9 cellular contexts compared by ENCODE assay signal in genomic region chr19:36797786-36798108, GRCh38. TPM values are rescaled to one million over a fixed set of nuclear protein-coding genes. Genes with fewer than 3 reads are reported as not detected.
DNase-seq lines count a peak whose midpoint lies in the region; ATAC-seq and TF ChIP-seq lines count a peak whose summit lies in the region.
"Had no signal": no experiment of that assay in that cellular context is flagged by ENCODE, and none has a peak within 500 bp of the region (broad histone marks: within the 10 kb centered on the region; RNA-seq: fewer than 3 reads in every experiment).

No MANE protein-coding gene starts in this region.

- H3K27me3 ChIP-seq in IMR-90 (ENCODE audit: control insufficient read depth, insufficient read depth, low read length) (no peaks in the 10 kb centered on the region), dorsolateral prefrontal cortex (no peaks in the 10 kb centered on the region)
- no peaks in the 10 kb centered on the region for H3K27me3 ChIP-seq in naive thymus-derived CD4-positive, alpha-beta T cell (ENCODE audit: control insufficient read depth in 2 of 2, insufficient read depth in 2 of 2, low read length in 2 of 2)

- H3K4me1 Mint-ChIP-seq in naive thymus-derived CD4-positive, alpha-beta T cell = peaks cover 0 to 28% (median 15%) of the 10 kb centered on the region in 7 donors

- H3K27ac ChIP-seq in IMR-90 (ENCODE audit: insufficient read depth, low read length) (no peak overlapping the region; the same call in 1 of the 2 replicates), dorsolateral prefrontal cortex (peak overlapping the region in 39 of 59 donors; percentile 12 to 87 (median 69))
- peak overlapping the region; percentile 79 for H3K27ac ChIP-seq in naive thymus-derived CD4-positive, alpha-beta T cell (ENCODE audit: low read depth, low read length)

- peak overlapping the region; percentile 59 for H3K4me2 ChIP-seq in IMR-90 (ENCODE audit: low read depth, low read length)

- H4K5ac ChIP-seq in IMR-90 (ENCODE audit: low read depth, low read length) = no peak overlapping the region; the same call in 1 of the 2 replicates

- H2BK5ac ChIP-seq in IMR-90 (ENCODE audit: low read depth, low read length, poor library complexity, severe bottlenecking) = no peak overlapping the region

- no peak overlapping the region for H2BK20ac ChIP-seq in IMR-90 (ENCODE audit: low read depth, low read length)

- H3K4me1 ChIP-seq in IMR-90 (ENCODE audit: control insufficient read depth, insufficient read depth, low read length) = no peaks in the 10 kb centered on the region
- H3K4me1 ChIP-seq in naive thymus-derived CD4-positive, alpha-beta T cell (ENCODE audit: control insufficient read depth in 2 of 2, insufficient read depth in 2 of 2, low read length in 2 of 2) = no peaks in the 10 kb centered on the region

- H3K14ac ChIP-seq in IMR-90 (replicated peaks; ENCODE audit: low read depth, low read length) = 0 out of 2 replicates have a peak overlapping the region, but pooled peaks have one; percentile 33

- no peak overlapping the region for H3K56ac ChIP-seq in IMR-90 (ENCODE audit: extremely low read depth, insufficient read depth, low read length)

- in situ Hi-C loops in IMR-90 (cut with MboI; ENCODE audit: low sequenced_read_pairs) = no loop called here

- ATAC-seq in IMR-90 (ENCODE audit: low read depth) = no peak
- ATAC-seq in naive thymus-derived CD4-positive, alpha-beta T cell = no peak
- no peak for ATAC-seq in GM21515 (IDR thresholded peaks at IDR 0.05; ENCODE audit: unreplicated experiment)
- ATAC-seq in GM21381 (IDR thresholded peaks at IDR 0.05; ENCODE audit: unreplicated experiment) = no peak
- ATAC-seq: K562 had no signal

- peak overlapping the region; percentile 81; the same call in 1 of the 2 replicates for H3K4ac ChIP-seq in IMR-90 (ENCODE audit: low read depth, low read length)

- H3K4me3 ChIP-seq in AG04449 (ENCODE audit: low read depth, low read length) = peak overlapping the region; percentile 93
- peak overlapping the region; percentile 97 for H3K4me3 ChIP-seq in IMR-90 (ENCODE audit: insufficient read depth, low read depth, low read length)
- peak overlapping the region; percentile 50 to 95 (median 80) for H3K4me3 ChIP-seq in dorsolateral prefrontal cortex
- peak overlapping the region; percentile 100 for H3K4me3 ChIP-seq in naive thymus-derived CD4-positive, alpha-beta T cell (ENCODE audit: low read length)
- H3K4me3 ChIP-seq: K562 had no signal

- no peak overlapping the region for H2BK15ac ChIP-seq in IMR-90 (ENCODE audit: low read depth, low read length)

- intact Hi-C loops in IMR-90 (cut with micrococcal nuclease) = loop anchor here (1.0 to 2.0 kb wide), 2 partner anchors 25 to 53 kb away; partner anchors contain the start of genes ZNF345 and ZNF850
- intact Hi-C loops in dorsolateral prefrontal cortex (cut with DNase I) = loop anchor here in 1 of 2 donors (2.0 to 5.0 kb wide), 2 partner anchors 40 to 53 kb away; partner anchors contain the start of genes ZNF345 and ZNF790
- intact Hi-C loops in naive thymus-derived CD4-positive, alpha-beta T cell (cut with micrococcal nuclease) = loop anchor here (1.0 to 5.0 kb wide), 9 partner anchors 25 to 800 kb away; partner anchors contain the start of genes ZNF345 (in 2 of the 2), ZNF850 (in 2 of the 2), ZNF260 (in 1 of the 2) and ZNF566 (in 1 of the 2)

- H4K91ac ChIP-seq in IMR-90 (ENCODE audit: insufficient read depth, low read depth, low read length) = no peak overlapping the region

- dilution Hi-C loops in IMR-90 (cut with HindIII; ENCODE audit: low sequenced_read_pairs, unreplicated experiment) = no loop called here

- CTCF ChIA-PET in AG04449 (lab: Yijun Ruan, JAX) = interaction anchor here (1.0 kb wide), 1 partner anchor 16 kb away, joined by 3 read pairs; no protein-coding TSS in a partner anchor
- CTCF ChIA-PET in IMR-90 (lab: Yijun Ruan, JAX) = interaction anchor here (0.6 kb wide), 1 partner anchor 11 kb away, joined by 4 read pairs; no protein-coding TSS in a partner anchor
- CTCF ChIA-PET in naive thymus-derived CD4-positive, alpha-beta T cell (lab: Charles Lee) = no interaction called here

- H3K9me1 ChIP-seq in IMR-90 (ENCODE audit: insufficient read depth, low read length) = no peaks in the 10 kb centered on the region

- H3K9me3 ChIP-seq in IMR-90 (ENCODE audit: control insufficient read depth, insufficient read depth, low read length) = peaks cover 25% of the 10 kb centered on the region
- peaks cover 0 to 52% (median 4%) of the 10 kb centered on the region in 3 experiments for H3K9me3 ChIP-seq in naive thymus-derived CD4-positive, alpha-beta T cell (ENCODE audit: control insufficient read depth in 2 of 3, low read length in 3 of 3)

- peak overlapping the region; percentile 99 for H2AFZ ChIP-seq in IMR-90 (replicated peaks; ENCODE audit: low read length, poor library complexity)

- POLR2A ChIA-PET in AG04449 (lab: Yijun Ruan, JAX) (no interaction called here), IMR-90 (lab: Charles Lee; ENCODE audit: unreplicated experiment) (no interaction called here)
- POLR2A ChIA-PET in naive thymus-derived CD4-positive, alpha-beta T cell (lab: Charles Lee) = interaction anchor here (1.0 to 1.3 kb wide), 3 partner anchors 25 to 52 kb away, joined by 3 to 4 read pairs (median 4); partner anchors contain the start of gene ZNF850

- H3K36me3 ChIP-seq in IMR-90 (ENCODE audit: control insufficient read depth, insufficient read depth, low read length) = peaks cover 7% of the 10 kb centered on the region
- peaks cover 0 to 23% (median 0%) of the 10 kb centered on the region in 3 experiments for H3K36me3 ChIP-seq in naive thymus-derived CD4-positive, alpha-beta T cell (ENCODE audit: control insufficient read depth in 2 of 3, insufficient read depth in 3 of 3, low read length in 3 of 3)

- H3K23ac ChIP-seq in IMR-90 (ENCODE audit: low read depth, low read length) = no peak overlapping the region

- TSS peak; percentile 41 for BruUV-seq in IMR-90 (replicated peaks; lab: Mats Ljungman, UMichigan)

- peaks cover 2 to 6% of the 10 kb centered on the region in 2 experiments; a peak in 1 of 4 replicates for H3K79me1 ChIP-seq in IMR-90 (ENCODE audit: low read depth in 1 of 2, low read length in 2 of 2)

- no peak for DNase-seq in AG04449 (ENCODE audit: low read depth, low spot score)
- DNase-seq in IMR-90 = no peak
- DNase-seq in dorsolateral prefrontal cortex = no peak
- DNase-seq in naive thymus-derived CD4-positive, alpha-beta T cell = no peak
- no peak for DNase-seq in SIG-M5 (lab: John Stamatoyannopoulos, UW)
- no peak for DNase-seq in NCI-H69 (lab: John Stamatoyannopoulos, UW)

- WGBS in IMR-90 (ENCODE audit: extremely low coverage in 2 of 2, insufficient read length in 1 of 2), 2 experiments = 0% methylated on average over 2 of the region's 9 CpGs; no CpG with 5 or more reads in 1 of the 2 experiments

- H4K8ac ChIP-seq in IMR-90 (ENCODE audit: low read depth in 2 of 2, low read length in 2 of 2) = peak overlapping the region in 1 of 2 experiments; percentile 91; a peak in 3 of 4 replicates

- H3K9me3 Mint-ChIP-seq in naive thymus-derived CD4-positive, alpha-beta T cell = peaks cover 4 to 89% (median 47%) of the 10 kb centered on the region in 11 donors

- H3K4me3 Mint-ChIP-seq in naive thymus-derived CD4-positive, alpha-beta T cell = peak overlapping the region; percentile 87 to 99 (median 98)

- peak overlapping the region; percentile 52; the same call in 1 of the 2 replicates for H3K9ac ChIP-seq in IMR-90 (ENCODE audit: low read depth, low read length)

- H2BK120ac ChIP-seq in IMR-90 (ENCODE audit: low read depth, low read length) = no peak overlapping the region

- no peak for TF ChIP-seq CTCF in AG04449 (IDR thresholded peaks at IDR 0.05; ENCODE audit: insufficient read depth, low read length, missing control alignments)
- TF ChIP-seq CTCF in IMR-90 (conservative IDR thresholded peaks at IDR 0.05; ENCODE audit: low read depth, low read length) = no peak
- peak in 1 of 56 donors; percentile 0 for TF ChIP-seq CTCF in dorsolateral prefrontal cortex (IDR thresholded peaks at IDR 0.05 in 54 of 56, conservative IDR thresholded peaks at IDR 0.05 in 2 of 56; ENCODE audit: low read depth in 1 of 56, partially characterized antibody in 56 of 56)

- H2AK9ac ChIP-seq in IMR-90 (replicated peaks; ENCODE audit: low read depth, low read length, poor library complexity) = peak overlapping the region; percentile 87

- H2AK5ac ChIP-seq in IMR-90 (ENCODE audit: low read depth, low read length) = no peak overlapping the region

- peaks cover 16 to 37% (median 26%) of the 10 kb centered on the region in 5 donors for H3K36me3 Mint-ChIP-seq in naive thymus-derived CD4-positive, alpha-beta T cell

- TF ChIP-seq POLR2A in IMR-90 (IDR thresholded peaks at IDR 0.05; ENCODE audit: low read depth, low read length) = no peak

- TF ChIP-seq RAD21 in IMR-90 (IDR thresholded peaks at IDR 0.05; ENCODE audit: low read length) = no peak

- H3K27me3 Mint-ChIP-seq in naive thymus-derived CD4-positive, alpha-beta T cell = no peaks in the 10 kb centered on the region

- H4K20me1 ChIP-seq in IMR-90 (ENCODE audit: insufficient read depth, low read length) = no peaks in the 10 kb centered on the region

- H3K18ac ChIP-seq in IMR-90 (ENCODE audit: low read depth, low read length) = no peak overlapping the region

- H3K27ac Mint-ChIP-seq in naive thymus-derived CD4-positive, alpha-beta T cell = peak overlapping the region in 8 of 9 donors; percentile 87 to 100 (median 96)

RNA-seq across cellular contexts. Expression of gene ZNF850, which starts 25.1 kb away (rescaled TPM):
- total RNA-seq in IMR-90 (2012; rRNA removed) (7.2 and 8.3 TPM in 2 replicates), dorsolateral prefrontal cortex (1 to 10 TPM in 115 of 120 experiments, under 1 TPM in 5; 0.84 to 5.1 (median 1.8) TPM)
- 0.90 and 1.1 TPM in 2 replicates for polyA plus RNA-seq in IMR-90 (2012; rRNA removed)
- polyA plus RNA-seq in IMR-90 (2012; cell fraction: cytosol; rRNA removed) = 0.52 and 0.87 TPM in 2 replicates
- 0.21 and 1.4 TPM in 2 replicates for polyA plus RNA-seq in IMR-90 (2012; cell fraction: nucleus; rRNA removed; ENCODE audit: low replicate concordance)
- 1 to 10 TPM; 1.9 to 4.8 (median 4.3) TPM for total RNA-seq in naive thymus-derived CD4-positive, alpha-beta T cell
- polyA plus RNA-seq in naive thymus-derived CD4-positive, alpha-beta T cell = under 1 TPM; 0.46 to 0.99 TPM

RNA-seq across cellular contexts. Expression of gene ZNF790, which starts 40.4 kb away (rescaled TPM):
- total RNA-seq in IMR-90 (2012; rRNA removed) (4.3 and 6.4 TPM in 2 replicates), dorsolateral prefrontal cortex (10 to 100 TPM in 105 of 120 experiments, 1 to 10 TPM in 15; 8.6 to 21.8 (median 12.8) TPM)
- polyA plus RNA-seq in IMR-90 (2012; rRNA removed) = 0.97 and 1.5 TPM in 2 replicates
- polyA plus RNA-seq in IMR-90 (2012; cell fraction: cytosol; rRNA removed) = 0.34 and 0.62 TPM in 2 replicates
- polyA plus RNA-seq in IMR-90 (2012; cell fraction: nucleus; rRNA removed; ENCODE audit: low replicate concordance) = 0.36 and 0.80 TPM in 2 replicates
- total RNA-seq in naive thymus-derived CD4-positive, alpha-beta T cell = 10 to 100 TPM in 2 of 5 experiments, 1 to 10 TPM in 3; 2.6 to 14.4 (median 7.3) TPM
- polyA plus RNA-seq in naive thymus-derived CD4-positive, alpha-beta T cell = 1 to 10 TPM; 6.2 to 7.6 TPM

RNA-seq across cellular contexts. Expression of gene ZNF345, which starts 52.9 kb away (rescaled TPM):
- total RNA-seq in IMR-90 (2012; rRNA removed) = 2.5 and 3.0 TPM in 2 replicates
- polyA plus RNA-seq in IMR-90 (2012; rRNA removed) = 1.5 and 1.8 TPM in 2 replicates
- 0.66 TPM in 2 replicates for polyA plus RNA-seq in IMR-90 (2012; cell fraction: cytosol; rRNA removed)
- 0.74 and 3.6 TPM in 2 replicates for polyA plus RNA-seq in IMR-90 (2012; cell fraction: nucleus; rRNA removed; ENCODE audit: low replicate concordance)
- 10 to 100 TPM in 66 of 120 experiments, 1 to 10 TPM in 54; 4.2 to 23.2 (median 10.2) TPM for total RNA-seq in dorsolateral prefrontal cortex
- 10 to 100 TPM in 2 of 5 experiments, 1 to 10 TPM in 3; 6.8 to 18.2 (median 7.8) TPM for total RNA-seq in naive thymus-derived CD4-positive, alpha-beta T cell
- polyA plus RNA-seq in naive thymus-derived CD4-positive, alpha-beta T cell = 10 to 100 TPM in 1 of 2 donors, 1 to 10 TPM in 1; 10.0 to 11.8 TPM
